Comparison of ENCODE assay signal across 9 cellular contexts in genomic region chr10:50627443-50627842, GRCh38.
"Had no signal": no experiment of that assay in that cellular context is flagged by ENCODE, and none has a peak within 500 bp of the region (broad histone marks: within the 10 kb centered on the region; RNA-seq: fewer than 3 reads in every experiment).

No MANE protein-coding gene starts in this region.

- H3K27me3 Mint-ChIP-seq: IgD-negative memory B cell had no signal

- H3K27ac Mint-ChIP-seq: HFFc6 had no signal

- H3K36me3 ChIP-seq: HAP-1 had no signal

- H3K9me3 Mint-ChIP-seq: GM23338, HFFc6, IgD-negative memory B cell had no signal

- H3K4me2 ChIP-seq: KMS-11 had no signal

- DNase-seq: HFFc6, KBM-7 had no signal

- H3K9ac ChIP-seq: KMS-11 had no signal

- H2AFZ ChIP-seq: GM23338 had no signal

- H3K27ac ChIP-seq: HL-60, KMS-11 had no signal

- H3K4me3 ChIP-seq: GM23338, HAP-1 had no signal

- H3K9me3 ChIP-seq: HAP-1 had no signal

- ATAC-seq: GM23338, HCT116, HepG2 had no signal

- H3K36me3 Mint-ChIP-seq: IgD-negative memory B cell had no signal

- H3K4me3 Mint-ChIP-seq: GM23338, HFFc6 had no signal
